In the genomic region with DNA sequence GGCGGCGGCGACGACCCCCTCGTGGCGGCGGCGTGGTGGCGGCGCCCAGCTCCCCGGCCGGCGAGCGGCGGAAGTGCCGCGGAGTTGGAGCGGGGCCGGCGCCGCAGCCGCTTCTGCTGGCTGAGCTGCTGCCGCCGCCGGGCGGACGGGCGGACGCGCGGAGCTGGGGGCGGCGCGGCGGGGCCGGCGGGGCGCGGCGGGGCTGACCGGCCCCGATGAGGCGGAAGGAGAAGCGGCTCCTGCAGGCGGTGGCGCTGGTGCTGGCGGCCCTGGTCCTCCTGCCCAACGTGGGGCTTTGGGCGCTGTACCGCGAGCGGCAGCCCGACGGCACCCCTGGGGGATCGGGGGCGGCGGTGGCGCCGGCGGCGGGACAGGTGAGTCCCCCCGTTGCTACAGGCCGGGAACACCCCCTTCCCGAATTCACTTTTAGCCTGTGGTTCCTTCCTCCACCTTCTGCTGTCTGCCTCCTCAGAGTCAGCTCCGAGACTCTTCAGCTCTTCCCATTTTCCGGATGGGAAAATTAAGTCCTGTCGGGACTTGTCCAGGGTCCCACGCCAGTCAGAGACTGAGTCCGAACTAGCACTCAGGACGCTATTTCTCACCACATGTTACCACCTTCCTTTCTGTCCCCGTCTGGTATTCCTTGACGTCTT, we compare ENCODE assay signal across 8 cellular contexts. TPM values are rescaled to one million over a fixed set of nuclear protein-coding genes. Genes with fewer than 3 reads are reported as not detected.
DNase-seq lines count a peak whose midpoint lies in the region; FAIRE-seq and TF ChIP-seq lines count a peak whose summit lies in the region.

A gene with protein sequence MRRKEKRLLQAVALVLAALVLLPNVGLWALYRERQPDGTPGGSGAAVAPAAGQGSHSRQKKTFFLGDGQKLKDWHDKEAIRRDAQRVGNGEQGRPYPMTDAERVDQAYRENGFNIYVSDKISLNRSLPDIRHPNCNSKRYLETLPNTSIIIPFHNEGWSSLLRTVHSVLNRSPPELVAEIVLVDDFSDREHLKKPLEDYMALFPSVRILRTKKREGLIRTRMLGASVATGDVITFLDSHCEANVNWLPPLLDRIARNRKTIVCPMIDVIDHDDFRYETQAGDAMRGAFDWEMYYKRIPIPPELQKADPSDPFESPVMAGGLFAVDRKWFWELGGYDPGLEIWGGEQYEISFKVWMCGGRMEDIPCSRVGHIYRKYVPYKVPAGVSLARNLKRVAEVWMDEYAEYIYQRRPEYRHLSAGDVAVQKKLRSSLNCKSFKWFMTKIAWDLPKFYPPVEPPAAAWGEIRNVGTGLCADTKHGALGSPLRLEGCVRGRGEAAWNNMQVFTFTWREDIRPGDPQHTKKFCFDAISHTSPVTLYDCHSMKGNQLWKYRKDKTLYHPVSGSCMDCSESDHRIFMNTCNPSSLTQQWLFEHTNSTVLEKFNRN (plus strand): TSS at position 82 of the 653 bp plus-strand sequence. CDS start 134 bp downstream, at position 216.

- TF ChIP-seq POLR2A in GM10847 (IDR thresholded peaks at IDR 0.05; ENCODE audit: extremely low read depth, insufficient read length): peak; percentile 81
- TF ChIP-seq POLR2A in endothelial cell of umbilical vein (IDR thresholded peaks at IDR 0.05; ENCODE audit: low read depth, low read length): peak; percentile 71

- H3K27ac ChIP-seq in ACC112 (ENCODE audit: low read depth, low read length) (peak within 1 kb of the TSS; percentile 31; the same call in 1 of the 2 replicates), MM.1S (ENCODE audit: low read length) (peak within 1 kb of the TSS; percentile 75; the same call in 1 of the 2 replicates), endothelial cell of umbilical vein (ENCODE audit: insufficient read depth, low read depth, low read length) (peak within 1 kb of the TSS; percentile 61)

- H2AFZ ChIP-seq in ACC112 (ENCODE audit: low read length, unreplicated experiment): peak within 1 kb of the TSS; percentile 68
- H2AFZ ChIP-seq in MM.1S (ENCODE audit: low read length): peak within 1 kb of the TSS; percentile 94
- peak within 1 kb of the TSS; percentile 80 for H2AFZ ChIP-seq in endothelial cell of umbilical vein (ENCODE audit: low read depth, low read length)

- POLR2A ChIA-PET in endothelial cell of umbilical vein (lab: Charles Lee): interaction anchor here (0.5 to 2.3 kb wide), 10 partner anchors 9 to 492 kb away, joined by 3 to 12 read pairs (median 4); partner anchors contain the start of genes FAM114A2 and MFAP3

- no peak for FAIRE-seq in endothelial cell of umbilical vein (lab: Jason Lieb, UNC)

- BruUV-seq in endothelial cell of umbilical vein (replicated peaks; lab: Mats Ljungman, UMichigan): no TSS peak

- H3K27me3 ChIP-seq in ACC112 (ENCODE audit: insufficient read depth, low read length) (no peaks in the 10 kb centered on the region), MM.1S (replicated peaks; ENCODE audit: insufficient read depth, low read length) (no peaks in the 10 kb centered on the region), endothelial cell of umbilical vein (ENCODE audit: control insufficient read depth in 2 of 2, insufficient read depth in 2 of 2, low read length in 2 of 2) (no peaks in the 10 kb centered on the region)

- no peaks in the 10 kb centered on the region for H3K9me1 ChIP-seq in endothelial cell of umbilical vein (replicated peaks; ENCODE audit: control insufficient read depth, extremely low read depth, insufficient read depth, low read length)

- H3K4me2 ChIP-seq in MM.1S (ENCODE audit: low read depth, low read length) (peak within 1 kb of the TSS; percentile 87), endothelial cell of umbilical vein (ENCODE audit: insufficient read depth, low read length) (peak within 1 kb of the TSS; percentile 90)

- H3K4me1 ChIP-seq in ACC112 (ENCODE audit: control insufficient read depth, insufficient read depth, low read length, unreplicated experiment) (peaks cover 34% of the 10 kb centered on the region), MM.1S (ENCODE audit: low read length) (peaks cover 17% of the 10 kb centered on the region), endothelial cell of umbilical vein (ENCODE audit: control insufficient read depth, extremely low read depth, insufficient read depth, low read length) (peaks cover 19% of the 10 kb centered on the region)

- H4K20me1 ChIP-seq in MM.1S (ENCODE audit: insufficient read depth, low read length) (0 out of 2 replicates have a peak, but pooled peaks cover 6% of the 10 kb centered on the region), endothelial cell of umbilical vein (replicated peaks; ENCODE audit: control insufficient read depth, extremely low read depth, insufficient read depth, low read length) (no peaks in the 10 kb centered on the region)

- peaks cover 11% of the 10 kb centered on the region for H3F3A ChIP-seq in MM.1S (ENCODE audit: insufficient read depth, low read length)

- H3K36me3 ChIP-seq in ACC112 (ENCODE audit: insufficient read depth, low read length) (no peaks in the 10 kb centered on the region), MM.1S (replicated peaks; ENCODE audit: insufficient read depth, low read length) (no peaks in the 10 kb centered on the region), endothelial cell of umbilical vein (ENCODE audit: control insufficient read depth in 2 of 2, extremely low read depth in 1 of 2, insufficient read depth in 2 of 2, low read length in 2 of 2) (no peaks in the 10 kb centered on the region)

- H3K79me2 ChIP-seq in ACC112 (ENCODE audit: control insufficient read depth, insufficient read depth, low read length, unreplicated experiment) (peaks cover 50% of the 10 kb centered on the region), MM.1S (ENCODE audit: low read length) (peaks cover 47% of the 10 kb centered on the region), endothelial cell of umbilical vein (ENCODE audit: control insufficient read depth, insufficient read depth, low read length) (peaks cover 12% of the 10 kb centered on the region)

- no peaks in the 10 kb centered on the region for H3K9me3 ChIP-seq in MM.1S (replicated peaks; ENCODE audit: insufficient read depth, low read length)
- H3K9me3 ChIP-seq in endothelial cell of umbilical vein (replicated peaks; ENCODE audit: control insufficient read depth, insufficient read depth, low read length): no peaks in the 10 kb centered on the region

- dilution Hi-C loops in endothelial cell of umbilical vein (cut with MboI; ENCODE audit: extremely low pct_ligation_motif_present, low sequenced_read_pairs): no loop called here

- no peaks in the 10 kb centered on the region for H3K9me2 ChIP-seq in MM.1S (replicated peaks; ENCODE audit: insufficient read depth, low read length)

- peak within 1 kb of the TSS; percentile 76 for H3K9ac ChIP-seq in MM.1S (ENCODE audit: low read length)
- H3K9ac ChIP-seq in endothelial cell of umbilical vein (replicated peaks; ENCODE audit: extremely low read depth, insufficient read depth, low read length): peak within 1 kb of the TSS; percentile 66

- intact Hi-C loops in endothelial cell of umbilical vein (cut with micrococcal nuclease): loop anchor here (1.0 to 5.0 kb wide), 3 partner anchors 117 to 215 kb away; no protein-coding TSS in a partner anchor

- CTCF ChIA-PET in endothelial cell of umbilical vein (lab: Charles Lee): interaction anchor here (0.7 to 5.7 kb wide), 21 partner anchors 8 to 276 kb away, joined by 3 to 100 read pairs (median 5); no protein-coding TSS in a partner anchor

- DNase-seq in HFF-Myc (ENCODE audit: extremely low read depth, low read depth): no peak
- peak; percentile 73 for DNase-seq in MM.1S
- DNase-seq in activated CD4-positive, CD25-positive, alpha-beta regulatory T cell treated with anti-CD3 and anti-CD28 coated beads, Interleukin-2, amount 50 U/mL, for 72 hours: peak; percentile 74
- DNase-seq in endothelial cell of umbilical vein (ENCODE audit: low read depth, low spot score): peak; percentile 20
- no peak for DNase-seq in mesenteric fat pad (ENCODE audit: low spot score)
- peak; percentile 66 for DNase-seq in stimulated activated naive CD4-positive, alpha-beta T cell treated with Interleukin-2 at 50 U/mL for 16 hours (lab: John Stamatoyannopoulos, UW)

- H3K4me3 ChIP-seq in ACC112 (ENCODE audit: low read depth, low read length) (peak within 1 kb of the TSS; percentile 97), HFF-Myc (replicated peaks; ENCODE audit: low read depth, low read length) (peak within 1 kb of the TSS; percentile 68), MM.1S (ENCODE audit: low read length) (peak within 1 kb of the TSS; percentile 85), endothelial cell of umbilical vein (replicated peaks in 1 of 3; ENCODE audit: insufficient read depth in 1 of 3, low read depth in 1 of 3, low read length in 3 of 3) (peak within 1 kb of the TSS; percentile 56 to 87 (median 80))

- TF ChIP-seq CTCF in HFF-Myc (IDR thresholded peaks at IDR 0.05; ENCODE audit: low read depth, low read length, missing control alignments) (no peak), MM.1S (IDR thresholded peaks at IDR 0.05; ENCODE audit: low read length) (no peak), endothelial cell of umbilical vein (IDR thresholded peaks at IDR 0.05; ENCODE audit: extremely low read depth in 1 of 2, insufficient read depth in 1 of 2, low read depth in 1 of 2, low read length in 2 of 2) (no peak)

TF ChIP-seq in endothelial cell of umbilical vein, 7 proteins besides CTCF, POLR2A, EP300 and RAD21:
- peak; percentile 81 for TF ChIP-seq POLR2AphosphoS5 (IDR thresholded peaks at IDR 0.05; ENCODE audit: insufficient read depth, low read depth, low read length)
- TF ChIP-seq, protein P1, sequence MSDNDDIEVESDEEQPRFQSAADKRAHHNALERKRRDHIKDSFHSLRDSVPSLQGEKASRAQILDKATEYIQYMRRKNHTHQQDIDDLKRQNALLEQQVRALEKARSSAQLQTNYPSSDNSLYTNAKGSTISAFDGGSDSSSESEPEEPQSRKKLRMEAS (IDR thresholded peaks at IDR 0.05; ENCODE audit: insufficient read depth, insufficient read length): no peak

RNA-seq across cellular contexts. Expression of the gene that starts here (rescaled TPM):
- total RNA-seq in endothelial cell of umbilical vein (77.6 and 85.1 TPM in 2 replicates), mesenteric fat pad (33.1 TPM)
- 58.1 and 70.2 TPM in 2 replicates for polyA plus RNA-seq in endothelial cell of umbilical vein
- polyA plus RNA-seq in endothelial cell of umbilical vein (2011; cell fraction: cytosol; rRNA removed): 81.0 and 102 TPM in 2 replicates
- 146 and 157 TPM in 2 replicates for polyA plus RNA-seq in endothelial cell of umbilical vein (2011; cell fraction: nucleus; rRNA removed)
- polyA plus RNA-seq in endothelial cell of umbilical vein (2012): 82.4 and 124 TPM in 2 replicates
- polyA minus RNA-seq in endothelial cell of umbilical vein: 230 and 266 TPM in 2 replicates
- 9.2 TPM for polyA minus RNA-seq in endothelial cell of umbilical vein (2011; cell fraction: cytosol; rRNA and poly(A)+ RNA removed)
- 166 and 209 TPM in 2 replicates for polyA minus RNA-seq in endothelial cell of umbilical vein (2011; cell fraction: nucleus; rRNA and poly(A)+ RNA removed)

Comparison
In these comparisons a context has a peak if more than half of its experiments do, and no peak if none do; other contexts are left out.
1. DNase-seq: peak in MM.1S (single experiment), activated CD4-positive, CD25-positive, alpha-beta regulatory T cell treated with anti-CD3 and anti-CD28 coated beads, Interleukin-2, amount 50 U/mL, for 72 hours (single experiment), endothelial cell of umbilical vein (single experiment) and stimulated activated naive CD4-positive, alpha-beta T cell treated with Interleukin-2 at 50 U/mL for 16 hours (single experiment); none in HFF-Myc (single experiment) and mesenteric fat pad (single experiment).
2. Peak in every context shown above with its lines, with median percentiles within 50 percentile points of each other: H2AFZ ChIP-seq, H3K27ac ChIP-seq and H3K4me3 ChIP-seq.